27 cellular contexts compared by ENCODE assay signal in genomic region chr16:83907926-83908325, GRCh38.
"Had no signal": no experiment of that assay in that cellular context is flagged by ENCODE, and none has a peak within 500 bp of the region (broad histone marks: within the 10 kb centered on the region; RNA-seq: fewer than 3 reads in every experiment).

No MANE protein-coding gene starts in this region.

- H3K27ac ChIP-seq: brain microvascular endothelial cell had no signal

- ATAC-seq: activated CD8-positive, alpha-beta T cell treated with anti-CD3 and anti-CD28 coated beads, Interleukin-2, amount 10 ng/mL, durations not matched to agents 7 days and 5 days; Panc1; T-helper 17 cell; WTC11 had no signal

- H3K4me3 ChIP-seq: cardiac muscle cell had no signal

- H3K27me3 ChIP-seq: brain microvascular endothelial cell, cardiac muscle cell had no signal

- H3K27ac Mint-ChIP-seq: activated CD8-positive, alpha-beta T cell treated with anti-CD3 and anti-CD28 coated beads, Interleukin-2, amount 10 ng/mL, durations not matched to agents 7 days and 5 days; activated naive CD4-positive, alpha-beta T cell treated with anti-CD3 and anti-CD28 coated beads for 36 hours; activated naive CD8-positive, alpha-beta T cell; activated T-cell treated with anti-CD3 and anti-CD28 coated beads, Interleukin-2, amount 50 U/mL, for 24 hours; IgD-negative memory B cell; T-helper 17 cell; WTC11 had no signal

- H3K4me3 Mint-ChIP-seq: activated CD8-positive, alpha-beta T cell treated with anti-CD3 and anti-CD28 coated beads, Interleukin-2, amount 10 ng/mL, durations not matched to agents 7 days and 5 days; activated naive CD4-positive, alpha-beta T cell treated with anti-CD3 and anti-CD28 coated beads for 36 hours; activated naive CD8-positive, alpha-beta T cell; activated T-cell treated with anti-CD3 and anti-CD28 coated beads, Interleukin-2, amount 50 U/mL, for 24 hours; IgD-negative memory B cell; WTC11 had no signal

- H3K9me3 Mint-ChIP-seq: activated naive CD4-positive, alpha-beta T cell treated with anti-CD3 and anti-CD28 coated beads for 36 hours; activated T-cell treated with anti-CD3 and anti-CD28 coated beads, Interleukin-2, amount 50 U/mL, for 24 hours; IgD-negative memory B cell; WTC11 had no signal

- DNase-seq: activated CD4-positive, alpha-beta T cell treated with anti-CD3 and anti-CD28 coated beads for 48 hours; activated CD4-positive, alpha-beta T cell treated with anti-CD3 and anti-CD28 coated beads, Interleukin-2, amount 50 U/mL, for 4 hours; activated CD4-positive, CD25-positive, alpha-beta regulatory T cell treated with anti-CD3 and anti-CD28 coated beads, Interleukin-2, amount 50 U/mL, for 72 hours; activated CD8-positive, alpha-beta T cell treated with anti-CD3 and anti-CD28 coated beads, Interleukin-2, amount 10 ng/mL, durations not matched to agents 7 days and 5 days; activated gamma-delta T cell; activated naive CD4-positive, alpha-beta T cell treated with anti-CD3 and anti-CD28 coated beads for 36 hours; activated T-cell treated with anti-CD3 and anti-CD28 coated beads, Interleukin-2, amount 50 U/mL, for 24 hours; amygdala; brain microvascular endothelial cell; KG1; NCI-H1092; NCI-H1417; NCI-H1694 treated with DMSO at 0.1 percent for 48 hours; NCI-H2029 treated with DMSO at 0.1 percent for 48 hours; NCI-H2227 treated with DMSO at 0.1 percent for 48 hours; NCI-H446 treated with DMSO at 0.1 percent for 48 hours; NCI-H524 treated with DMSO at 0.1 percent for 48 hours; NK-92 treated with Interleukin-12 subunit alpha and Interleukin-12 subunit beta, amount 100 ng/mL, for 24 hours; OCI-M1; SHP77 treated with DMSO at 0.1 percent for 48 hours; T-helper 17 cell; T-helper 9 cell had no signal

- H3K27me3 Mint-ChIP-seq: activated naive CD8-positive, alpha-beta T cell; activated T-cell treated with anti-CD3 and anti-CD28 coated beads, Interleukin-2, amount 50 U/mL, for 24 hours; IgD-negative memory B cell; T-helper 17 cell had no signal
